ENCODE assay signal across 8 cellular contexts in the genomic region with DNA sequence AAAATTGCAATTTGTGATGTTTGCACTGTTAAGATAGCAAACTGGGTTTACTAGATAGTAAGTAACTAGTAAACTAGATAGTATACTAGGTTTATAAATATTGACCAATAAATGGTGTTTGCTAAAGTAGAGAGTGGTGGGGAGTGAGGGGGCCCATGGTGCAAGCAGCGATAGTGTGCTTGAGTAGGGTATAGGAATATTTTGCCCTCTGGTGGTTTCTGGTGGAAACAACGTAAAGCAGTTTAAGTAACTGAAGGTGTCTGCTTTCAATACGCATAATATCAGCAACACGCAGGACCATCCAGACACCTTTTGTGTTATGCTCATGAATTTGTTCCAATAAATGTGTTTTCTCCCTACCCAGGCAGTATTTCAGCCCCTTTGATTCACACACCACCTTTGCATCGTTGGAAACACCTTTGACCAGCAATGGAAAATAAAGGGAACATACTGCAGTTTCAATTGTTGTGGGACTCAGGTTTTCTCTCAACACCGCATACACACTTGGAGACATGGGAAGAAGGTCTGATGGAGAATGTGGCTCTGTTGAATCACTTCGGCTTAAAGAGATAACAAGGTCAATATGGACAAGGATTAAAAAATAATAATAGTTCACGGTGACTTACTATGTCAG. TPM values are rescaled to one million over a fixed set of nuclear protein-coding genes. Genes with fewer than 3 reads are reported as not detected.
DNase-seq lines count a peak whose midpoint lies in the region; ATAC-seq and TF ChIP-seq lines count a peak whose summit lies in the region.

No MANE protein-coding gene starts in this region.

- peaks cover 15 to 66% (median 37%) of the 10 kb centered on the region in 7 donors for H3K4me1 Mint-ChIP-seq in naive thymus-derived CD4-positive, alpha-beta T cell

- H3K27me3 Mint-ChIP-seq in naive thymus-derived CD4-positive, alpha-beta T cell: no peaks in the 10 kb centered on the region

- peaks cover 0 to 47% (median 9%) of the 10 kb centered on the region in 5 donors for H3K36me3 Mint-ChIP-seq in naive thymus-derived CD4-positive, alpha-beta T cell

- H3K27ac ChIP-seq in AG04450 (ENCODE audit: low read depth, low read length) (no peak overlapping the region), SK-N-SH (ENCODE audit: low read depth in 2 of 2, low read length in 1 of 2) (no peak overlapping the region), dorsolateral prefrontal cortex (no peak overlapping the region)
- peak overlapping the region; percentile 52 for H3K27ac ChIP-seq in naive thymus-derived CD4-positive, alpha-beta T cell (ENCODE audit: low read depth, low read length)

- no peaks in the 10 kb centered on the region for H3K27me3 ChIP-seq in AG04450 (ENCODE audit: control insufficient read depth, insufficient read depth, low read length)
- H3K27me3 ChIP-seq in GM06990 (replicated peaks; ENCODE audit: control insufficient read depth, insufficient read depth, low read length): no peaks in the 10 kb centered on the region
- no peaks in the 10 kb centered on the region for H3K27me3 ChIP-seq in H7 (ENCODE audit: control insufficient read depth, insufficient read depth, low read length)
- H3K27me3 ChIP-seq in SK-N-SH (ENCODE audit: insufficient read depth): no peaks in the 10 kb centered on the region
- H3K27me3 ChIP-seq in dorsolateral prefrontal cortex: no peaks in the 10 kb centered on the region
- H3K27me3 ChIP-seq in naive thymus-derived CD4-positive, alpha-beta T cell (ENCODE audit: control insufficient read depth in 2 of 2, insufficient read depth in 2 of 2, low read length in 2 of 2): no peaks in the 10 kb centered on the region

- WGBS in SK-N-SH (ENCODE audit: low lambda C conversion rate): 44% methylated on average over 8 of the region's 8 CpGs

- H3K9me3 ChIP-seq in AG04450 (ENCODE audit: control insufficient read depth, insufficient read depth, low read length) (no peaks in the 10 kb centered on the region), SK-N-SH (no peaks in the 10 kb centered on the region)
- H3K9me3 ChIP-seq in naive thymus-derived CD4-positive, alpha-beta T cell (ENCODE audit: control insufficient read depth in 2 of 3, low read length in 3 of 3): no peaks in the 10 kb centered on the region

- TF ChIP-seq CTCF in AG04450 (IDR thresholded peaks at IDR 0.05; ENCODE audit: low read depth, low read length) (peak; percentile 69), GM06990 (IDR thresholded peaks at IDR 0.05; ENCODE audit: insufficient read depth, low read length, poor library complexity, severe bottlenecking) (peak; percentile 68), LNCaP clone FGC (IDR thresholded peaks at IDR 0.05; ENCODE audit: control insufficient read depth, extremely low read depth, insufficient read depth) (peak; percentile 62), SK-N-SH (IDR thresholded peaks at IDR 0.05) (peak; percentile 73), dorsolateral prefrontal cortex (IDR thresholded peaks at IDR 0.05 in 54 of 56, conservative IDR thresholded peaks at IDR 0.05 in 2 of 56; ENCODE audit: low read depth in 1 of 56, partially characterized antibody in 56 of 56) (peak; percentile 37 to 77 (median 64))

- H3K36me3 ChIP-seq in GM06990 (ENCODE audit: control insufficient read depth, insufficient read depth, low read length) (no peaks in the 10 kb centered on the region), H7 (replicated peaks; ENCODE audit: control insufficient read depth, insufficient read depth, low read length) (no peaks in the 10 kb centered on the region), SK-N-SH (replicated peaks in 1 of 2; ENCODE audit: control insufficient read depth in 1 of 2, insufficient read depth in 2 of 2, low read length in 1 of 2) (no peaks in the 10 kb centered on the region)
- peaks cover 0 to 40% (median 28%) of the 10 kb centered on the region in 3 experiments for H3K36me3 ChIP-seq in naive thymus-derived CD4-positive, alpha-beta T cell (ENCODE audit: control insufficient read depth in 2 of 3, insufficient read depth in 3 of 3, low read length in 3 of 3)

- H3K9ac ChIP-seq in SK-N-SH: no peak overlapping the region

- H4K20me1 ChIP-seq in SK-N-SH (ENCODE audit: insufficient read depth): no peaks in the 10 kb centered on the region

- H2AFZ ChIP-seq in SK-N-SH (ENCODE audit: low read depth): 0 out of 2 replicates have a peak overlapping the region, but pooled peaks have one; percentile 3

- TF ChIP-seq EP300 in SK-N-SH (IDR thresholded peaks at IDR 0.05; ENCODE audit: borderline replicate concordance in 1 of 2, low read depth in 1 of 2, low read length in 1 of 2): no peak

- no peak overlapping the region for H3K4me3 ChIP-seq in AG04450 (ENCODE audit: low read depth, low read length)
- no peak overlapping the region for H3K4me3 ChIP-seq in GM06990 (replicated peaks; ENCODE audit: low read depth, low read length)
- no peak overlapping the region for H3K4me3 ChIP-seq in H7 (ENCODE audit: insufficient read depth, low read depth, low read length)
- H3K4me3 ChIP-seq in LNCaP clone FGC (ENCODE audit: low read depth, low read length): no peak overlapping the region
- H3K4me3 ChIP-seq in SK-N-SH (ENCODE audit: low read depth in 2 of 2, low read length in 1 of 2): no peak overlapping the region; a peak in 1 of 4 replicates
- peak overlapping the region in 2 of 59 donors; percentile 12 to 23 for H3K4me3 ChIP-seq in dorsolateral prefrontal cortex
- H3K4me3 ChIP-seq in naive thymus-derived CD4-positive, alpha-beta T cell (ENCODE audit: low read length): no peak overlapping the region

- H3K79me2 ChIP-seq in SK-N-SH (ENCODE audit: insufficient read depth): no peaks in the 10 kb centered on the region

- CTCF ChIA-PET in AG04450 (lab: Charles Lee) (interaction anchor here (0.6 to 1.1 kb wide), 2 partner anchors 45 to 125 kb away, joined by 3 to 5 read pairs; no protein-coding TSS in a partner anchor), SK-N-SH (lab: Yijun Ruan, JAX) (interaction anchor here (0.7 to 1.4 kb wide), 4 partner anchors 20 to 678 kb away, joined by 3 to 4 read pairs (median 4); no protein-coding TSS in a partner anchor)
- CTCF ChIA-PET in naive thymus-derived CD4-positive, alpha-beta T cell (lab: Charles Lee): interaction anchor here (1.6 kb wide), 2 partner anchors 34 to 248 kb away, joined by 4 to 5 read pairs; no protein-coding TSS in a partner anchor

- POLR2A ChIA-PET in AG04450 (lab: Yijun Ruan, JAX) (no interaction called here), SK-N-SH (lab: Yijun Ruan, JAX) (no interaction called here)
- POLR2A ChIA-PET in naive thymus-derived CD4-positive, alpha-beta T cell (lab: Charles Lee): interaction anchor here (4.6 kb wide), 1 partner anchor 17 kb away, joined by 27 read pairs; the partner anchor contains the start of gene STAT1

- H3K4me2 ChIP-seq in SK-N-SH: no peak overlapping the region; the same call in 1 of the 2 replicates

- no peaks in the 10 kb centered on the region for H3K9me2 ChIP-seq in SK-N-SH

- peak overlapping the region in 4 of 10 donors; percentile 6 to 41 (median 20) for H3K4me3 Mint-ChIP-seq in naive thymus-derived CD4-positive, alpha-beta T cell

- ATAC-seq in naive thymus-derived CD4-positive, alpha-beta T cell: peak; percentile 86

- H3K4me1 ChIP-seq in SK-N-SH (ENCODE audit: control insufficient read depth in 1 of 2, insufficient read depth in 2 of 2, low read depth in 1 of 2, low read length in 1 of 2): no peaks in the 10 kb centered on the region; a peak in 1 of 4 replicates
- peaks cover 27 to 30% of the 10 kb centered on the region in 2 donors for H3K4me1 ChIP-seq in naive thymus-derived CD4-positive, alpha-beta T cell (ENCODE audit: control insufficient read depth in 2 of 2, insufficient read depth in 2 of 2, low read length in 2 of 2)

- TF ChIP-seq RAD21 in SK-N-SH (IDR thresholded peaks at IDR 0.05; ENCODE audit: low read length): peak; percentile 74

- H3K27ac Mint-ChIP-seq in naive thymus-derived CD4-positive, alpha-beta T cell: peak overlapping the region; percentile 36 to 83 (median 73)

- H3K9me3 Mint-ChIP-seq in naive thymus-derived CD4-positive, alpha-beta T cell: no peaks in the 10 kb centered on the region

- H3F3A ChIP-seq in SK-N-SH (replicated peaks; ENCODE audit: insufficient read depth): no peaks in the 10 kb centered on the region

- intact Hi-C loops in dorsolateral prefrontal cortex (cut with DNase I): loop anchor here in 1 of 2 donors (5.0 kb wide), 1 partner anchor 248 kb away; no protein-coding TSS in a partner anchor
- intact Hi-C loops in naive thymus-derived CD4-positive, alpha-beta T cell (cut with micrococcal nuclease): loop anchor here (1.0 to 10.0 kb wide), 7 partner anchors 10 to 946 kb away; partner anchors contain the start of gene STAT1 (in 2 of the 2)

- DNase-seq in AG04450 (ENCODE audit: low read depth, low spot score) (no peak), GM06990 (ENCODE audit: extremely low read depth, insufficient read length) (no peak), H7 (peak; percentile 56), LNCaP clone FGC (ENCODE audit: low read depth) (peak; percentile 17), SK-N-SH (peak; percentile 57), dorsolateral prefrontal cortex (no peak)
- peak in 7 of 9 donors; percentile 31 to 64 (median 59) for DNase-seq in naive thymus-derived CD4-positive, alpha-beta T cell
- no peak for DNase-seq in stimulated activated CD8-positive, alpha-beta memory T cell treated with anti-CD3 and anti-CD28 coated beads, Interleukin-4, amount 100 ng/mL, for 48 hours

TF ChIP-seq in SK-N-SH, 30 proteins besides CTCF, POLR2A, EP300 and RAD21 (continues in another document):
- TF ChIP-seq TEAD4 (IDR thresholded peaks at IDR 0.05; ENCODE audit: borderline replicate concordance, insufficient read depth) (no peak), MXI1 (IDR thresholded peaks at IDR 0.05; ENCODE audit: low read depth, low read length) (no peak), SMC3 (IDR thresholded peaks at IDR 0.05; ENCODE audit: low read depth, low read length) (peak; percentile 76), CHD2 (IDR thresholded peaks at IDR 0.05; ENCODE audit: low read length, partially characterized antibody) (no peak)

RNA-seq across cellular contexts. Expression of gene STAT1, which starts 16.7 kb away (rescaled TPM):
- polyA plus RNA-seq in AG04450 (2011; rRNA removed): 109 and 130 TPM in 2 replicates
- polyA minus RNA-seq in AG04450 (2011; rRNA and poly(A)+ RNA removed): 113 and 120 TPM in 2 replicates
- 25.7 and 34.1 TPM in 2 replicates for total RNA-seq in H7 (2014; rRNA removed; shearing (Covaris generic))
- 22.1 and 26.9 TPM in 2 replicates for polyA plus RNA-seq in SK-N-SH (2012; rRNA removed)
- 25.8 and 27.2 TPM in 2 replicates for polyA plus RNA-seq in SK-N-SH (2012; cell fraction: cytosol; rRNA removed)
- 25.9 and 30.7 TPM in 2 replicates for polyA plus RNA-seq in SK-N-SH (2012; cell fraction: nucleus; rRNA removed)
- 100 to 1,000 TPM in 3 of 120 experiments, 10 to 100 TPM in 117; 23.0 to 286 (median 57.5) TPM for total RNA-seq in dorsolateral prefrontal cortex
- total RNA-seq in naive thymus-derived CD4-positive, alpha-beta T cell: 1,000 to 10,000 TPM in 1 of 5 experiments, 10 to 100 TPM in 4; 74.1 to 1,177 (median 89.6) TPM
- 100 to 1,000 TPM; 221 to 244 TPM for polyA plus RNA-seq in naive thymus-derived CD4-positive, alpha-beta T cell

Comparison
In these comparisons a context has a peak if more than half of its experiments do, and no peak if none do; other contexts are left out.
1. DNase-seq: peak in H7 (single experiment), LNCaP clone FGC (single experiment), SK-N-SH (single experiment) and naive thymus-derived CD4-positive, alpha-beta T cell (7 of 9); none in AG04450 (single experiment), GM06990 (single experiment), dorsolateral prefrontal cortex (0 of 10) and stimulated activated CD8-positive, alpha-beta memory T cell treated with anti-CD3 and anti-CD28 coated beads, Interleukin-4, amount 100 ng/mL, for 48 hours (single experiment).
2. Peak in every context shown above with its lines, with median percentiles within 50 percentile points of each other: CTCF ChIP-seq.